In genomic region chr4:3954540-3955360, GRCh38 we compare ENCODE assay signal across 8 cellular contexts.
DNase-seq lines count a peak whose midpoint lies in the region; ATAC-seq, FAIRE-seq and TF ChIP-seq lines count a peak whose summit lies in the region.
"Not testable (repeated sequence)": the region's sequence is repeated elsewhere in the genome, so short reads cannot be mapped to it uniquely, and the experiment has no call there.

No MANE protein-coding gene starts in this region.

- H3K36me3 ChIP-seq in gastrocnemius medialis; urinary bladder (ENCODE audit: insufficient read depth): not testable (repeated sequence)

- H3K27ac ChIP-seq in gastrocnemius medialis (peak overlapping the region; percentile 76 to 84 (median 82)), urinary bladder (ENCODE audit: low read depth) (peak overlapping the region; percentile 89)

- intact Hi-C loops in activated CD8-positive, alpha-beta T cell treated with anti-CD3 and anti-CD28 coated beads for 36 hours (cut with micrococcal nuclease); gastrocnemius medialis (cut with DNase I; ENCODE audit: low total_unique reads): not testable (repeated sequence)

- H3K27me3 Mint-ChIP-seq in activated CD8-positive, alpha-beta T cell treated with anti-CD3 and anti-CD28 coated beads for 36 hours, result not testable (repeated sequence)

- H3K27me3 ChIP-seq in gastrocnemius medialis, result not testable (repeated sequence)

- in situ Hi-C loops in gastrocnemius medialis (cut with MboI; ENCODE audit: low sequenced_read_pairs in 4 of 4), result not testable (repeated sequence)

- not testable (repeated sequence) for FAIRE-seq in HTR-8/SVneo (lab: Jason Lieb, UNC)

- H3K36me3 Mint-ChIP-seq in activated CD8-positive, alpha-beta T cell treated with anti-CD3 and anti-CD28 coated beads for 36 hours (ENCODE audit: low read depth), result not testable (repeated sequence)

- POLR2A ChIA-PET in activated CD8-positive, alpha-beta T cell treated with anti-CD3 and anti-CD28 coated beads for 36 hours (lab: Charles Lee), result not testable (repeated sequence)

- CTCF ChIA-PET in activated CD8-positive, alpha-beta T cell treated with anti-CD3 and anti-CD28 coated beads for 36 hours (lab: Charles Lee), result interaction anchor here (1.1 kb wide), 1 partner anchor 13 kb away, joined by 3 read pairs; no protein-coding TSS in a partner anchor

- H3K9me3 Mint-ChIP-seq in activated CD8-positive, alpha-beta T cell treated with anti-CD3 and anti-CD28 coated beads for 36 hours, result not testable (repeated sequence)

- DNase-seq in GM12865 (ENCODE audit: low read depth) (peak; percentile 85), HTR-8/SVneo (ENCODE audit: insufficient read length, low spot score) (peak; percentile 69), NOMO-1 treated with dmso at 0.1 percent for 144 hours (lab: John Stamatoyannopoulos, UW; ENCODE audit: unreplicated experiment) (peak; percentile 22), choroid plexus epithelial cell (ENCODE audit: low read depth) (peak; percentile 96), islet precursor cell (peak; percentile 89), gastrocnemius medialis (peak; percentile 35 to 64)
- peak; percentile 84 for DNase-seq in activated CD8-positive, alpha-beta T cell treated with anti-CD3 and anti-CD28 coated beads for 36 hours

- H3K4me3 ChIP-seq in GM12865 (ENCODE audit: low read depth, low read length) (peak overlapping the region; percentile 54), choroid plexus epithelial cell (ENCODE audit: low read depth, low read length) (peak overlapping the region; percentile 67), gastrocnemius medialis (peak overlapping the region; percentile 63 to 92 (median 80)), urinary bladder (ENCODE audit: low read depth, low read length) (peak overlapping the region; percentile 51)

- not testable (repeated sequence) for TF ChIP-seq CTCF in GM12865 (IDR thresholded peaks at IDR 0.05; ENCODE audit: insufficient read depth, low read depth, low read length, missing control alignments); activated CD8-positive, alpha-beta T cell treated with anti-CD3 and anti-CD28 coated beads for 36 hours (IDR thresholded peaks at IDR 0.05); choroid plexus epithelial cell (conservative IDR thresholded peaks at IDR 0.05; ENCODE audit: low read depth, low read length); gastrocnemius medialis (IDR thresholded peaks at IDR 0.05 in 4 of 5, conservative IDR thresholded peaks at IDR 0.05 in 1 of 5)

- not testable (repeated sequence) for H3K4me1 ChIP-seq in gastrocnemius medialis; urinary bladder (ENCODE audit: insufficient read depth)

- ATAC-seq in activated CD8-positive, alpha-beta T cell treated with anti-CD3 and anti-CD28 coated beads for 36 hours; gastrocnemius medialis: not testable (repeated sequence)

- H3K4me3 Mint-ChIP-seq in activated CD8-positive, alpha-beta T cell treated with anti-CD3 and anti-CD28 coated beads for 36 hours, result peak overlapping the region; percentile 96

- H3K4me1 Mint-ChIP-seq in activated CD8-positive, alpha-beta T cell treated with anti-CD3 and anti-CD28 coated beads for 36 hours (ENCODE audit: low read depth), result peaks cover 14% of the 10 kb centered on the region

- peak; percentile 10 to 21 for TF ChIP-seq POLR2A in gastrocnemius medialis (IDR thresholded peaks at IDR 0.05)

- WGBS in urinary bladder, result under 1% methylated on average over 57 of the region's 57 CpGs

- not testable (repeated sequence) for H3K9me3 ChIP-seq in gastrocnemius medialis

- H3K27ac Mint-ChIP-seq in activated CD8-positive, alpha-beta T cell treated with anti-CD3 and anti-CD28 coated beads for 36 hours, result peak overlapping the region; percentile 98

Comparison
In these comparisons a context has a peak if more than half of its experiments do, and no peak if none do; other contexts are left out.
1. DNase-seq: peak in every context shown above with its lines; median percentile 96 in choroid plexus epithelial cell; 89 in islet precursor cell; 85 in GM12865; 84 in activated CD8-positive, alpha-beta T cell treated with anti-CD3 and anti-CD28 coated beads for 36 hours; 69 in HTR-8/SVneo; 50 in gastrocnemius medialis; 22 in NOMO-1 treated with dmso at 0.1 percent for 144 hours.